Comparison of ENCODE assay signal across 11 cellular contexts in the genomic region with DNA sequence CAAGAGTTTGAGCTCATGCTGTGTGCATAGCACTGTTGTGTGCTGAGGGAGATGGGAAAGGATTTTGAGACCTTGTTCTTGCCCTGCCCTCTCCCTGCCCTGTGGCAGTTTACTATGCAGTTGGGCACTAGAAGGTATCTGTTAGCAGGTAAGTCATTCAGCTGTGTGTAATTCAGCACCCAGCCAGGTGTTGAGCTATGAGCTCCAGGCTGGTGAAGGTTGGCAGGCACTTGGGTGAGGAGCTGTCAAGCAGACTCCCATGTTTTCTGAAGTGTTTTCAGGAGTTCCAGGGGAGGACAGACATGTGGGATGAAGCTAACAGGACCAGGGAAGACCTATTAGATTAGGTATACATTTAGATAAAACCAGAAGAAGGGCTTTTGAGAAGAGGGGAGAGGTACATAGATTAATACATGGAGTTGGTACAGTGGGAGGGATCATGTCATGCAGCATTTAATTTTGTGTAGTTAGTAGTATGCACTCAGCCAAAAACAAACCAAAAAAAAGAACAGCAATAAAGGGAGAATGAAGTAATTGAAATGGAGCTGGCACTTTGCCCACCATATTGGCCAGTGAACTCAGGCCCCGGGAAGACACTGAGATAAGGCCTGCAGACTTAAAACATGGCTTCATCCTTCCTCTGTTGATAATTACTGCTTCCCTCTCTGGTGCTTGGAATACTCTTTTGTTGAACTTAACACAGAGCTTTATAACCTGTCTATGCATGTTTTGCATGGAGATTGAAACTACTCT. TPM values are rescaled to one million over a fixed set of nuclear protein-coding genes. Genes with fewer than 3 reads are reported as not detected.
DNase-seq lines count a peak whose midpoint lies in the region; ATAC-seq, FAIRE-seq and TF ChIP-seq lines count a peak whose summit lies in the region.
"Had no signal": no experiment of that assay in that cellular context is flagged by ENCODE, and none has a peak within 500 bp of the region (broad histone marks: within the 10 kb centered on the region; RNA-seq: fewer than 3 reads in every experiment).

No MANE protein-coding gene starts in this region.

- H3K4me3 Mint-ChIP-seq in Calu3 (ENCODE audit: low read depth, unreplicated experiment), result no peak overlapping the region
- H3K4me3 Mint-ChIP-seq: T-helper 1 cell treated with Interleukin-12 subunit alpha and Interleukin-12 subunit beta and Interleukin-4 antibody, amounts not matched to agents 30 μg/mL and 1 μg/mL, for 36 hours had no signal

- H3K23me2 ChIP-seq in H1 (ENCODE audit: low read depth, low read length), result peaks cover 17% of the 10 kb centered on the region

- H3K79me1 ChIP-seq in H1 (ENCODE audit: low read depth, low read length), result peaks cover 22% of the 10 kb centered on the region

- TF ChIP-seq RAD21 in H1 (IDR thresholded peaks at IDR 0.05 in 1 of 2, conservative IDR thresholded peaks at IDR 0.05 in 1 of 2; ENCODE audit: low read depth in 2 of 2, low read length in 2 of 2), result no peak

- intact Hi-C loops in Calu3 (cut with micrococcal nuclease; ENCODE audit: unreplicated experiment), result no loop called here

- H4K20me1 ChIP-seq in H1 (replicated peaks in 1 of 2; ENCODE audit: control insufficient read depth in 1 of 2, insufficient read depth in 2 of 2, low read length in 2 of 2), result peaks cover 31 to 46% of the 10 kb centered on the region in 2 experiments

- H3K36me3 ChIP-seq in H1 (ENCODE audit: control insufficient read depth in 2 of 4, insufficient read depth in 4 of 4, low read length in 3 of 4) (peaks cover 0 to 4% (median 0%) of the 10 kb centered on the region in 4 experiments; a peak in 1 of 8 replicates), muscle layer of duodenum (ENCODE audit: control insufficient read depth in 1 of 2, insufficient read depth in 2 of 2, low read length in 2 of 2) (no peaks in the 10 kb centered on the region)

- no peak overlapping the region for H2AFZ ChIP-seq in H1 (ENCODE audit: low read length)

- BruUV-seq in Calu3 (replicated peaks; lab: Mats Ljungman, UMichigan), result no TSS peak

- no peak for TF ChIP-seq EP300 in H1 (IDR thresholded peaks at IDR 0.05; ENCODE audit: borderline replicate concordance in 1 of 2, low read depth in 2 of 2, low read length in 2 of 2)

- no peak overlapping the region for H3K27ac ChIP-seq in H1 (ENCODE audit: low read depth, low read length)
- H3K27ac ChIP-seq in muscle layer of duodenum (ENCODE audit: low read length), result peak overlapping the region; percentile 97

- H3K9me3 ChIP-seq in H1 (ENCODE audit: insufficient read depth in 2 of 2, low read depth in 1 of 2, low read length in 1 of 2) (no peaks in the 10 kb centered on the region), muscle layer of duodenum (ENCODE audit: control insufficient read depth in 1 of 2, low read length in 2 of 2) (no peaks in the 10 kb centered on the region)
- H3K9me3 ChIP-seq: Caco-2 had no signal

- CTCF ChIA-PET in H1 (lab: Charles Lee; ENCODE audit: partially characterized antibody) (interaction anchor here (0.6 to 2.3 kb wide), 6 partner anchors 11 to 938 kb away, joined by 3 to 10 read pairs (median 4); no protein-coding TSS in a partner anchor), Calu3 (lab: Charles Lee) (no interaction called here)

- no peak overlapping the region for H2BK120ac ChIP-seq in H1 (replicated peaks; ENCODE audit: low read depth, low read length)

- no peak overlapping the region for H3K56ac ChIP-seq in H1 (replicated peaks; ENCODE audit: insufficient read length, low read depth, low read length)

- H2BK12ac ChIP-seq in H1 (ENCODE audit: low read depth, low read length), result no peak overlapping the region

- H2BK15ac ChIP-seq in H1 (ENCODE audit: low read length), result no peak overlapping the region

- no peak overlapping the region for H2BK20ac ChIP-seq in H1 (ENCODE audit: low read length)

- H3K23ac ChIP-seq in H1 (ENCODE audit: insufficient read length), result no peak overlapping the region

- no peak overlapping the region; a peak in 2 of 7 replicates for H3K9ac ChIP-seq in H1 (replicated peaks in 1 of 4; ENCODE audit: extremely low read depth in 1 of 4, low read depth in 3 of 4, low read length in 3 of 4)

- H3K36me3 Mint-ChIP-seq in Calu3 (ENCODE audit: insufficient read depth, unreplicated experiment), result peaks cover 5% of the 10 kb centered on the region

- no peaks in the 10 kb centered on the region for H3K9me3 Mint-ChIP-seq in Calu3 (ENCODE audit: low read depth, unreplicated experiment)
- H3K9me3 Mint-ChIP-seq: T-helper 1 cell treated with Interleukin-12 subunit alpha and Interleukin-12 subunit beta and Interleukin-4 antibody, amounts not matched to agents 30 μg/mL and 1 μg/mL, for 36 hours had no signal

- no peak for TF ChIP-seq POLR2A in H1 (IDR thresholded peaks at IDR 0.05; ENCODE audit: control extremely low read depth in 1 of 2, low read depth in 2 of 2, low read length in 2 of 2)

- H3K4me1 ChIP-seq in H1 (replicated peaks in 1 of 4; ENCODE audit: control insufficient read depth in 3 of 4, insufficient read depth in 4 of 4, low read length in 3 of 4), result peaks cover 13 to 39% (median 25%) of the 10 kb centered on the region in 4 experiments
- H3K4me1 ChIP-seq in muscle layer of duodenum (ENCODE audit: control insufficient read depth in 1 of 2, insufficient read depth in 2 of 2, low read length in 2 of 2), result peaks cover 35 to 54% of the 10 kb centered on the region in 2 donors

- H2AK5ac ChIP-seq in H1 (ENCODE audit: low read depth, low read length), result no peak overlapping the region

- ATAC-seq in HG02840 (IDR thresholded peaks at IDR 0.05; ENCODE audit: low FRiP score, unreplicated experiment) (no peak), GM18861 (IDR thresholded peaks at IDR 0.05; ENCODE audit: unreplicated experiment) (no peak)

- peak; percentile 33 for DNase-seq in AG10803 (ENCODE audit: low read depth)
- DNase-seq in NCI-H446 treated with DMSO at 0.1 percent for 48 hours (lab: John Stamatoyannopoulos, UW), result peak; percentile 9
- DNase-seq in H1 (ENCODE audit: low read depth in 1 of 2, low spot score in 2 of 2), result peak in 1 of 2 experiments; percentile 6
- DNase-seq in retina, result no peak
- DNase-seq in Calu3, result no peak
- DNase-seq: Caco-2, KG1 had no signal

- H4K8ac ChIP-seq in H1 (ENCODE audit: extremely low read depth, insufficient read depth, low read length), result no peak overlapping the region

- no peak overlapping the region for H3K14ac ChIP-seq in H1 (ENCODE audit: insufficient read length)

- H2BK5ac ChIP-seq in H1 (ENCODE audit: low read depth, low read length), result no peak overlapping the region

- H3K27me3 Mint-ChIP-seq in Calu3 (ENCODE audit: unreplicated experiment), result no peaks in the 10 kb centered on the region

- TF ChIP-seq CTCF in AG10803 (conservative IDR thresholded peaks at IDR 0.05; ENCODE audit: low read length) (no peak), H1 (IDR thresholded peaks at IDR 0.05; ENCODE audit: control extremely low read depth in 1 of 3, insufficient read depth in 1 of 3, low read depth in 1 of 3, low read length in 3 of 3) (no peak), Calu3 (IDR thresholded peaks at IDR 0.05; ENCODE audit: unreplicated experiment) (no peak)

- no peak for FAIRE-seq in H1 (lab: Jason Lieb, UNC)

- H4K91ac ChIP-seq in H1 (replicated peaks; ENCODE audit: insufficient read length, low read length), result no peak overlapping the region

- POLR2A ChIA-PET in H1 (lab: Charles Lee; ENCODE audit: partially characterized antibody), result interaction anchor here (0.6 to 1.7 kb wide), 3 partner anchors 11 to 342 kb away, joined by 3 to 8 read pairs (median 6); no protein-coding TSS in a partner anchor

- peak overlapping the region; percentile 96 to 97 for H3K4me2 ChIP-seq in H1 (ENCODE audit: insufficient read depth in 1 of 2, low read depth in 2 of 2, low read length in 2 of 2)

- peaks cover 60 to 96% of the 10 kb centered on the region in 2 experiments for H3K79me2 ChIP-seq in H1 (ENCODE audit: control insufficient read depth in 1 of 2, insufficient read depth in 2 of 2, low read length in 2 of 2)

- H3K27ac Mint-ChIP-seq in Calu3 (ENCODE audit: unreplicated experiment), result no peak overlapping the region
- H3K27ac Mint-ChIP-seq: T-helper 1 cell treated with Interleukin-12 subunit alpha and Interleukin-12 subunit beta and Interleukin-4 antibody, amounts not matched to agents 30 μg/mL and 1 μg/mL, for 36 hours had no signal

- H3K4me3 ChIP-seq in AG10803 (ENCODE audit: low read length) (peak overlapping the region; percentile 92), H1 (ENCODE audit: extremely low read depth in 1 of 4, insufficient read depth in 2 of 4, low read depth in 3 of 4, low read length in 4 of 4) (peak overlapping the region; percentile 30 to 96 (median 78); a peak in 6 of 8 replicates), muscle layer of duodenum (ENCODE audit: low read depth in 1 of 2, low read length in 2 of 2) (peak overlapping the region; percentile 32 to 71)

- H3K18ac ChIP-seq in H1 (ENCODE audit: extremely low read depth, low read length), result no peak overlapping the region

- H4K5ac ChIP-seq in H1 (ENCODE audit: insufficient read length, low read depth, low read length), result no peak overlapping the region

- no peak overlapping the region for H3K4ac ChIP-seq in H1 (replicated peaks; ENCODE audit: insufficient read length, low read depth, low read length)

- no peaks in the 10 kb centered on the region for H3K27me3 ChIP-seq in H1 (replicated peaks in 1 of 4; ENCODE audit: control insufficient read depth in 3 of 4, extremely low read depth in 1 of 4, insufficient read depth in 3 of 4, low read length in 3 of 4)
- H3K27me3 ChIP-seq in muscle layer of duodenum (ENCODE audit: low read depth, low read length), result no peaks in the 10 kb centered on the region

- peaks cover 40% of the 10 kb centered on the region for H3K4me1 Mint-ChIP-seq in Calu3 (ENCODE audit: low read depth, unreplicated experiment)

- WGBS in H1 (ENCODE audit: extremely low coverage in 1 of 2, insufficient coverage in 1 of 2, insufficient read length in 1 of 2, insufficient replicate concordance in 2 of 2, low coverage in 1 of 2, low lambda C conversion rate in 2 of 2, missing lambda C conversion rate in 1 of 2), 2 experiments, result 95% methylated on average over 1 of the region's 1 CpG; no CpG with 5 or more reads in 1 of the 2 experiments

TF ChIP-seq in H1, 55 proteins besides CTCF, POLR2A, EP300 and RAD21 (continues in another document):
- TF ChIP-seq, protein P1, sequence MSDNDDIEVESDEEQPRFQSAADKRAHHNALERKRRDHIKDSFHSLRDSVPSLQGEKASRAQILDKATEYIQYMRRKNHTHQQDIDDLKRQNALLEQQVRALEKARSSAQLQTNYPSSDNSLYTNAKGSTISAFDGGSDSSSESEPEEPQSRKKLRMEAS (IDR thresholded peaks at IDR 0.05), result no peak
- no peak for TF ChIP-seq EGR1 (IDR thresholded peaks at IDR 0.05; ENCODE audit: borderline replicate concordance, low read depth, low read length)

RNA-seq across cellular contexts. Expression of a gene that starts 2.9 kb away (rescaled TPM):
- total RNA-seq in H1 (2021; fragmentation: NEBNext Ultra II Directional; extraction: Animal tissue kit (Norgen Biotek cat#: 25700)), result 34.5 and 35.2 TPM in 2 replicates
- 15.4 and 15.9 TPM in 2 replicates for polyA plus RNA-seq in H1 (2011; rRNA removed)
- polyA plus RNA-seq in H1 (2011; cell fraction: cytosol; rRNA removed), result 18.1 TPM
- 18.9 TPM for polyA plus RNA-seq in H1 (2011; cell fraction: nucleus; rRNA removed)
- 19.1 to 29.2 TPM (median 24.7 TPM) in 4 replicates for polyA plus RNA-seq in H1 (2012, experiment 1 of 2)
- 7.6 TPM for polyA plus RNA-seq in H1 (2012, experiment 2 of 2)
- polyA plus RNA-seq in H1 (2013, experiment 1 of 2), result 25.2 TPM
- 29.7 TPM for polyA plus RNA-seq in H1 (2013, experiment 2 of 2)
- polyA minus RNA-seq in H1 (2011; rRNA and poly(A)+ RNA removed), result 69.0 and 96.8 TPM in 2 replicates
- 35.2 TPM for polyA minus RNA-seq in H1 (2011; cell fraction: cytosol; rRNA and poly(A)+ RNA removed)
- polyA minus RNA-seq in H1 (2011; cell fraction: nucleus; rRNA and poly(A)+ RNA removed), result 62.2 TPM
- total RNA-seq in Calu3 (2022), result 18.6 and 20.2 TPM in 2 replicates

Comparison
In these comparisons a context has a peak if more than half of its experiments do, and no peak if none do; other contexts are left out.
1. DNase-seq: peak in AG10803 (single experiment) and NCI-H446 treated with DMSO at 0.1 percent for 48 hours (single experiment); none in retina (single experiment) and Calu3 (single experiment).
2. Peak in every context shown above with its lines, with median percentiles within 50 percentile points of each other: H3K4me3 ChIP-seq.